ENCODE assay signal across 15 cellular contexts in the genomic region with DNA sequence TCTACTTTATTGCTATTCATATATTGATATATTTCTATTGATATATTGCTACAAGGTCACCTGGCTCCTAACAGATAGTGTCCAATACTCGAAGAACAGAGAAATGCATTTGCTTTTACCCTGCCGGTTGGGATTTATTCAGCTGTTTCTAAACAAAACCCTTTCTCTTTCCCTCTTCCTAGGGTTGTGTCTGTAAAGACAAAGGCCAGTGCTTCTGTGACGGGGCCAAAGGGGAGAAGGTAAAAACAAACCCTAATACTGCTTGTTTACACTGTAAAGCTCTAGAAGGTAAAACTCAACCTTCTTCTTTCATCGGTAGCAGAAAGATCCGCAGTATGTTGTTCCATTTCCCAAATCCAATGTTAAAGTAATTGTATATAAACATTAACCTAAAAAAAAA.
DNase-seq lines count a peak whose midpoint lies in the region; ATAC-seq, FAIRE-seq and TF ChIP-seq lines count a peak whose summit lies in the region.
"Had no signal": no experiment of that assay in that cellular context is flagged by ENCODE, and none has a peak within 500 bp of the region (broad histone marks: within the 10 kb centered on the region; RNA-seq: fewer than 3 reads in every experiment).

No MANE protein-coding gene starts in this region.

- peaks cover 2% of the 10 kb centered on the region for H3K27me3 Mint-ChIP-seq in GM23338 (ENCODE audit: insufficient read depth, low read depth, poor library complexity)
- H3K27me3 Mint-ChIP-seq in neural progenitor cell (ENCODE audit: insufficient read depth, low read depth): peaks cover 2% of the 10 kb centered on the region
- H3K27me3 Mint-ChIP-seq: B cell, IgD-negative memory B cell had no signal

- no peak overlapping the region for H3K4me3 ChIP-seq in A549
- no peak overlapping the region for H3K4me3 ChIP-seq in GM23338
- H3K4me3 ChIP-seq in neural progenitor cell: peak overlapping the region; percentile 5
- H3K4me3 ChIP-seq: BLaER1 treated with 17β-estradiol and CSF1 and Interleukin-3, amounts not matched to agents 10 nM and 100 nM; GM12878 had no signal

- no peaks in the 10 kb centered on the region for H3K9me3 ChIP-seq in A549
- no peaks in the 10 kb centered on the region for H3K9me3 ChIP-seq in neural progenitor cell (ENCODE audit: low read depth)
- H3K9me3 ChIP-seq: BLaER1 treated with 17β-estradiol and CSF1 and Interleukin-3, amounts not matched to agents 10 nM and 100 nM had no signal

- TF ChIP-seq RAD21 in A549 (conservative IDR thresholded peaks at IDR 0.05 in 1 of 2, IDR thresholded peaks at IDR 0.05 in 1 of 2): no peak

- H3K9me2 ChIP-seq in GM23338 (ENCODE audit: insufficient read depth): no peaks in the 10 kb centered on the region; the same call in 1 of the 2 replicates

- no peak overlapping the region for H3K9ac ChIP-seq in neural progenitor cell
- H3K9ac ChIP-seq: BLaER1 treated with 17β-estradiol and CSF1 and Interleukin-3, amounts not matched to agents 10 nM and 100 nM had no signal

- no peak for TF ChIP-seq POLR2A in A549 (IDR thresholded peaks at IDR 0.05; ENCODE audit: low read length)

- H3K36me3 Mint-ChIP-seq in GM23338 (ENCODE audit: low read depth) (no peaks in the 10 kb centered on the region), neural progenitor cell (no peaks in the 10 kb centered on the region)
- H3K36me3 Mint-ChIP-seq: CD8-positive, alpha-beta T cell had no signal

- H3K27me3 ChIP-seq in GM23338 (ENCODE audit: insufficient read depth) (no peaks in the 10 kb centered on the region), neural progenitor cell (no peaks in the 10 kb centered on the region)
- H3K27me3 ChIP-seq: BLaER1 treated with 17β-estradiol and CSF1 and Interleukin-3, amounts not matched to agents 10 nM and 100 nM had no signal

- no peak for TF ChIP-seq EP300 in A549 (IDR thresholded peaks at IDR 0.05)

- no peak for FAIRE-seq in A549 (lab: Jason Lieb, UNC)

- H3K9me3 Mint-ChIP-seq in GM23338 (no peaks in the 10 kb centered on the region), neural progenitor cell (no peaks in the 10 kb centered on the region)
- H3K9me3 Mint-ChIP-seq: CD8-positive, alpha-beta T cell; H9; IgD-negative memory B cell had no signal

- peaks cover 14% of the 10 kb centered on the region; the same call in 2 of the 3 replicates for H3K4me1 ChIP-seq in A549
- peaks cover 18% of the 10 kb centered on the region for H3K4me1 ChIP-seq in GM23338 (ENCODE audit: insufficient read depth)
- peaks cover 32% of the 10 kb centered on the region for H3K4me1 ChIP-seq in neural progenitor cell
- H3K4me1 ChIP-seq: BLaER1 treated with 17β-estradiol and CSF1 and Interleukin-3, amounts not matched to agents 10 nM and 100 nM had no signal

- in situ Hi-C loops in G401 (cut with HindIII; ENCODE audit: low sequenced_read_pairs): no loop called here

- H3K27ac Mint-ChIP-seq in GM23338 (no peak overlapping the region), neural progenitor cell (no peak overlapping the region)
- H3K27ac Mint-ChIP-seq: B cell; CD8-positive, alpha-beta T cell; H9 had no signal

- H3K4me1 Mint-ChIP-seq in GM23338 (peaks cover 26% of the 10 kb centered on the region), neural progenitor cell (peaks cover 12% of the 10 kb centered on the region)
- H3K4me1 Mint-ChIP-seq: B cell had no signal

- H2AFZ ChIP-seq in GM23338 (no peak overlapping the region), neural progenitor cell (replicated peaks) (peak overlapping the region; percentile 8)

- CTCF ChIA-PET in A549 (lab: Yijun Ruan, JAX): interaction anchor here (0.5 to 4.4 kb wide), 37 partner anchors 9 to 528 kb away, joined by 3 to 159 read pairs (median 6); no protein-coding TSS in a partner anchor

- H3K79me2 ChIP-seq in GM23338 (replicated peaks; ENCODE audit: insufficient read depth): no peaks in the 10 kb centered on the region
- H3K79me2 ChIP-seq in neural progenitor cell (ENCODE audit: low read depth): no peaks in the 10 kb centered on the region

- DNase-seq in A549 (ENCODE audit: low read depth in 1 of 2, low spot score in 1 of 2) (no peak), GM23338 (ENCODE audit: low spot score) (no peak), NCI-H69 (lab: John Stamatoyannopoulos, UW) (peak; percentile 29), neural progenitor cell (ENCODE audit: low spot score) (peak; percentile 62), SKM-1 treated with dmso at 0.1 percent for 144 hours (lab: John Stamatoyannopoulos, UW; ENCODE audit: unreplicated experiment) (no peak), G401 (ENCODE audit: low spot score) (no peak), ecto neural progenitor cell (ENCODE audit: low spot score) (no peak)
- DNase-seq: 8988T had no signal

- H3K4me3 Mint-ChIP-seq in GM23338 (no peak overlapping the region), neural progenitor cell (no peak overlapping the region)
- H3K4me3 Mint-ChIP-seq: B cell; CD8-positive, alpha-beta T cell; H9; IgD-negative memory B cell had no signal

- 53% methylated on average over 5 of the region's 5 CpGs for WGBS in A549 (ENCODE audit: missing lambda C conversion rate)

- TF ChIP-seq CTCF in A549 (IDR thresholded peaks at IDR 0.05) (no peak), GM23338 (conservative IDR thresholded peaks at IDR 0.05; ENCODE audit: low read depth in 2 of 2) (no peak), neural progenitor cell (IDR thresholded peaks at IDR 0.05) (no peak)

- POLR2A ChIA-PET in A549 (lab: Yijun Ruan, JAX): interaction anchor here (0.6 to 1.0 kb wide), 2 partner anchors 166 to 528 kb away, joined by 3 to 6 read pairs; no protein-coding TSS in a partner anchor

- H3K36me3 ChIP-seq in GM23338 (ENCODE audit: insufficient read depth): no peaks in the 10 kb centered on the region
- no peaks in the 10 kb centered on the region for H3K36me3 ChIP-seq in neural progenitor cell
- H3K36me3 ChIP-seq: BLaER1 treated with 17β-estradiol and CSF1 and Interleukin-3, amounts not matched to agents 10 nM and 100 nM had no signal

- H3F3A ChIP-seq in GM23338 (replicated peaks; ENCODE audit: low read depth) (no peaks in the 10 kb centered on the region), neural progenitor cell (ENCODE audit: low read depth) (peaks cover 11% of the 10 kb centered on the region)

- H3K4me2 ChIP-seq in A549: peak overlapping the region; percentile 33; the same call in 2 of the 3 replicates
- no peak overlapping the region for H3K4me2 ChIP-seq in GM23338
- peak overlapping the region; percentile 58 for H3K4me2 ChIP-seq in neural progenitor cell
- H3K4me2 ChIP-seq: BLaER1 treated with 17β-estradiol and CSF1 and Interleukin-3, amounts not matched to agents 10 nM and 100 nM had no signal

- ATAC-seq in A549 (peak in 1 of 2 experiments; percentile 49; a peak in 2 of 6 replicates), GM23338 (peak; percentile 73), HG03108 (IDR thresholded peaks at IDR 0.05; ENCODE audit: unreplicated experiment) (no peak)
- ATAC-seq: CD8-positive, alpha-beta T cell had no signal

- H3K27ac ChIP-seq in A549: 0 out of 6 replicates have a peak overlapping the region, but pooled peaks of 1 of the 2 experiments have one; percentile 38
- H3K27ac ChIP-seq in GM23338 (ENCODE audit: low read depth): no peak overlapping the region
- H3K27ac ChIP-seq in neural progenitor cell: no peak overlapping the region
- H3K27ac ChIP-seq: BLaER1 treated with 17β-estradiol and CSF1 and Interleukin-3, amounts not matched to agents 10 nM and 100 nM had no signal

- H4K20me1 ChIP-seq in GM23338 (replicated peaks; ENCODE audit: insufficient read depth): no peaks in the 10 kb centered on the region
- no peaks in the 10 kb centered on the region for H4K20me1 ChIP-seq in neural progenitor cell (ENCODE audit: low read depth)
- H4K20me1 ChIP-seq: BLaER1 treated with 17β-estradiol and CSF1 and Interleukin-3, amounts not matched to agents 10 nM and 100 nM had no signal

TF ChIP-seq in A549, 52 proteins besides CTCF, POLR2A, EP300 and RAD21:
- TF ChIP-seq RARB (CRISPR knock-in tag; IDR thresholded peaks at IDR 0.05) (no peak), RNF2 (IDR thresholded peaks at IDR 0.05; ENCODE audit: borderline replicate concordance, low read depth) (no peak), FOSB (CRISPR knock-in tag; IDR thresholded peaks at IDR 0.05) (no peak)

TF ChIP-seq in GM23338, 12 proteins besides CTCF, POLR2A, EP300 and RAD21 (continues in another document):
- TF ChIP-seq CREB1 (CRISPR knock-in tag; IDR thresholded peaks at IDR 0.05; ENCODE audit: low read depth): no peak

Comparison
In these comparisons a context has a peak if more than half of its experiments do, and no peak if none do; other contexts are left out.
1. DNase-seq: peak in NCI-H69 (single experiment) and neural progenitor cell (single experiment); none in A549 (0 of 2), GM23338 (single experiment), SKM-1 treated with dmso at 0.1 percent for 144 hours (single experiment), G401 (single experiment) and ecto neural progenitor cell (single experiment).